14 cellular contexts compared by ENCODE assay signal in the genomic region with DNA sequence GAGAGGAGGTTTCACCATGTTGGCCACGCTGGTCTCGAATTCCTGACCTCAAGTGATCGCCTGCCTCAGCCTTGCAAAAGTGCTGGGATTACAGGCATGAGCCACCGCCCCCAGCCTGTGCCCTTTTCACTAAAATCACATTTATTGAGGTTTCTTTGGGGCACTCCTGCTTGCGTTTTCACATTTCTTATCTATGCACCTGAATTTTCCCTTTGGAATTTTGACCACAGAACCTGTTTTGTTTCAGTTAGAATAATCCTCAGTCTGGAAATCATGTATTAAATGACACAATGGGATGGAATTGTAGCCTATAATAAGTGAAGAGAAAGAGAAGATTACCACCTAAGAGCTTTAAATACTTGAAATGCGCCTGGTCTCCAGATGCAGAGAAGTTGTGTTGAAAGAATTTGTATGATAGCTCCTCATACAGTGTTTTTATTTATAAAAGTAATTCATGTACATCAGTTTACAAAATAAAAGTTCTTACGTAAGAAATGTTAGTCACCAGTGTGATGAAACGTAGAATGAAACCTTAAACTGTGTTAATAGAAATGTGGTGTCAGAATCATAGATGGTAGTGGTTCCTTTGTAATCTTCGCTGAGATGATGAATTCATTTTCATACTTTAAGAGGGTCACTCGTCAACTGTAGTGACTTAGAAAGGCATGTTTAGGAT.
DNase-seq lines count a peak whose midpoint lies in the region; ATAC-seq and TF ChIP-seq lines count a peak whose summit lies in the region.
"Had no signal": no experiment of that assay in that cellular context is flagged by ENCODE, and none has a peak within 500 bp of the region (broad histone marks: within the 10 kb centered on the region; RNA-seq: fewer than 3 reads in every experiment).

No MANE protein-coding gene starts in this region.

- no peaks in the 10 kb centered on the region for H3K79me1 ChIP-seq in trophoblast cell (ENCODE audit: low read length)

- H3K79me2 ChIP-seq in trophoblast cell (ENCODE audit: control insufficient read depth, insufficient read depth, low read length, poor library complexity): peaks cover 2% of the 10 kb centered on the region

- H3K23ac ChIP-seq in trophoblast cell (ENCODE audit: low read length): no peak overlapping the region

- H4K12ac ChIP-seq in trophoblast cell (ENCODE audit: low read depth, low read length): no peak overlapping the region

- H2BK12ac ChIP-seq in trophoblast cell (ENCODE audit: low read length): no peak overlapping the region

- TF ChIP-seq POLR2A in NB4 (IDR thresholded peaks at IDR 0.05; ENCODE audit: extremely low read depth, insufficient read length) (no peak), testis (IDR thresholded peaks at IDR 0.05) (no peak)

- no peak overlapping the region for H2BK5ac ChIP-seq in trophoblast cell (ENCODE audit: low read depth, low read length, poor library complexity)

- no peak overlapping the region for H3K18ac ChIP-seq in trophoblast cell (ENCODE audit: low read length)

- H3K4me1 ChIP-seq in trophoblast cell (ENCODE audit: control insufficient read depth in 1 of 2, insufficient read depth in 2 of 2, low read length in 2 of 2): no peaks in the 10 kb centered on the region
- H3K4me1 ChIP-seq in testis: no peaks in the 10 kb centered on the region
- H3K4me1 ChIP-seq in ascending aorta: no peaks in the 10 kb centered on the region
- H3K4me1 ChIP-seq: prostate gland had no signal

- DNase-seq in EL (peak; percentile 25), NB4 (ENCODE audit: low read depth) (peak; percentile 65), choroid plexus epithelial cell (ENCODE audit: low read depth) (peak; percentile 67), trophoblast cell (peak in 1 of 2 donors; percentile 57), D341Med (ENCODE audit: low spot score) (no peak), testis (no peak), ascending aorta (ENCODE audit: low spot score in 2 of 2) (no peak)
- DNase-seq: H7; midbrain; NCI-H2171 treated with DMSO at 0.1 percent for 48 hours; stimulated activated CD4-positive, alpha-beta T cell treated with anti-CD3 and anti-CD28 coated beads, Interleukin-4, amount 100 ng/mL, for 4 hours had no signal

- H3K4ac ChIP-seq in trophoblast cell (ENCODE audit: low read depth, low read length): peak overlapping the region; percentile 12

- H3K9me3 ChIP-seq in trophoblast cell (ENCODE audit: insufficient read depth, low read depth, low read length): no peaks in the 10 kb centered on the region
- no peaks in the 10 kb centered on the region for H3K9me3 ChIP-seq in testis
- H3K9me3 ChIP-seq in ascending aorta: no peaks in the 10 kb centered on the region
- H3K9me3 ChIP-seq: prostate gland had no signal

- no peak overlapping the region for H2AK5ac ChIP-seq in trophoblast cell (ENCODE audit: low read length)

- intact Hi-C loops in testis (cut with DNase I; ENCODE audit: low total_unique reads): no loop called here
- intact Hi-C loops in ascending aorta (cut with DNase I): no loop called here

- H3K36me3 ChIP-seq in trophoblast cell (ENCODE audit: control insufficient read depth in 1 of 2, insufficient read depth in 2 of 2, low read length in 2 of 2) (no peaks in the 10 kb centered on the region), testis (ENCODE audit: low read depth, missing control alignments) (no peaks in the 10 kb centered on the region), ascending aorta (no peaks in the 10 kb centered on the region)
- H3K36me3 ChIP-seq: prostate gland had no signal

- no peak overlapping the region for H3K14ac ChIP-seq in trophoblast cell (ENCODE audit: low read length)

- H3K27me3 ChIP-seq in trophoblast cell (ENCODE audit: insufficient read depth, low read length) (no peaks in the 10 kb centered on the region), testis (no peaks in the 10 kb centered on the region), ascending aorta (no peaks in the 10 kb centered on the region)

- H3K9ac ChIP-seq in trophoblast cell (ENCODE audit: low read length): no peak overlapping the region

- no peak overlapping the region for H3K4me3 ChIP-seq in NB4 (ENCODE audit: low read depth, low read length)
- no peak overlapping the region for H3K4me3 ChIP-seq in choroid plexus epithelial cell (ENCODE audit: low read depth, low read length)
- H3K4me3 ChIP-seq in trophoblast cell (ENCODE audit: low read depth, low read length): no peak overlapping the region
- no peak overlapping the region for H3K4me3 ChIP-seq in testis
- no peak overlapping the region for H3K4me3 ChIP-seq in ascending aorta
- H3K4me3 ChIP-seq: prostate gland had no signal

- no peak for TF ChIP-seq CTCF in NB4 (IDR thresholded peaks at IDR 0.05; ENCODE audit: low read depth, low read length)
- no peak for TF ChIP-seq CTCF in choroid plexus epithelial cell (conservative IDR thresholded peaks at IDR 0.05; ENCODE audit: low read depth, low read length)
- no peak for TF ChIP-seq CTCF in testis (IDR thresholded peaks at IDR 0.05)
- no peak for TF ChIP-seq CTCF in ascending aorta (IDR thresholded peaks at IDR 0.05)

- H4K91ac ChIP-seq in trophoblast cell (ENCODE audit: low read depth, low read length): no peak overlapping the region

- no peak overlapping the region for H2BK120ac ChIP-seq in trophoblast cell (ENCODE audit: insufficient read depth, low read length, poor library complexity)

- no peak overlapping the region for H4K8ac ChIP-seq in trophoblast cell (ENCODE audit: low read depth, low read length)

- no peak for ATAC-seq in GM18870 (IDR thresholded peaks at IDR 0.05; ENCODE audit: unreplicated experiment)
- ATAC-seq: Right ventricle myocardium inferior had no signal

- H3K27ac ChIP-seq in trophoblast cell (ENCODE audit: low read depth, low read length) (no peak overlapping the region), testis (no peak overlapping the region), ascending aorta (no peak overlapping the region)
- H3K27ac ChIP-seq: prostate gland had no signal

- no peak overlapping the region for H3K4me2 ChIP-seq in trophoblast cell (ENCODE audit: low read length)

- no peak overlapping the region for H2AFZ ChIP-seq in trophoblast cell (ENCODE audit: insufficient read depth, low read length, poor library complexity)

- no CpG with 5 or more reads among the region's 10 CpGs for WGBS in trophoblast cell (ENCODE audit: extremely low coverage, insufficient coverage, insufficient read length)
- WGBS in testis, 2 donors: 89 to 90% methylated on average over 10 of the region's 10 CpGs

Comparison
In these comparisons a context has a peak if more than half of its experiments do, and no peak if none do; other contexts are left out.
1. DNase-seq: peak in EL (single experiment), NB4 (single experiment) and choroid plexus epithelial cell (single experiment); none in D341Med (single experiment), testis (single experiment) and ascending aorta (0 of 2).